ENCODE assay signal across 11 cellular contexts in genomic region chr20:41149679-41150131, GRCh38. TPM values are rescaled to one million over a fixed set of nuclear protein-coding genes. Genes with fewer than 3 reads are reported as not detected.
DNase-seq lines count a peak whose midpoint lies in the region; ATAC-seq, FAIRE-seq and TF ChIP-seq lines count a peak whose summit lies in the region.
"Had no signal": no experiment of that assay in that cellular context is flagged by ENCODE, and none has a peak within 500 bp of the region (broad histone marks: within the 10 kb centered on the region; RNA-seq: fewer than 3 reads in every experiment).

No MANE protein-coding gene starts in this region.

- peak overlapping the region; percentile 39 for H3K9ac ChIP-seq in endothelial cell of umbilical vein (replicated peaks; ENCODE audit: extremely low read depth, insufficient read depth, low read length)

- H3K4me3 Mint-ChIP-seq in T-helper 1 cell treated with Interleukin-12 subunit alpha and Interleukin-12 subunit beta and Interleukin-4 antibody, amounts not matched to agents 30 μg/mL and 1 μg/mL, for 36 hours: peak overlapping the region; percentile 53

- peak overlapping the region; percentile 42 for H3K27ac Mint-ChIP-seq in T-helper 1 cell treated with Interleukin-12 subunit alpha and Interleukin-12 subunit beta and Interleukin-4 antibody, amounts not matched to agents 30 μg/mL and 1 μg/mL, for 36 hours

- peaks cover 97% of the 10 kb centered on the region for H3K79me2 ChIP-seq in endothelial cell of umbilical vein (ENCODE audit: control insufficient read depth, insufficient read depth, low read length)

- dilution Hi-C loops in endothelial cell of umbilical vein (cut with MboI; ENCODE audit: extremely low pct_ligation_motif_present, low sequenced_read_pairs): no loop called here

- H3K9me3 Mint-ChIP-seq in T-helper 1 cell treated with Interleukin-12 subunit alpha and Interleukin-12 subunit beta and Interleukin-4 antibody, amounts not matched to agents 30 μg/mL and 1 μg/mL, for 36 hours: no peaks in the 10 kb centered on the region

- no peaks in the 10 kb centered on the region for H3K27me3 Mint-ChIP-seq in T-helper 1 cell treated with Interleukin-12 subunit alpha and Interleukin-12 subunit beta and Interleukin-4 antibody, amounts not matched to agents 30 μg/mL and 1 μg/mL, for 36 hours (ENCODE audit: low read depth)

- H3K4me1 ChIP-seq in endothelial cell of umbilical vein (ENCODE audit: control insufficient read depth, extremely low read depth, insufficient read depth, low read length): peaks cover 86% of the 10 kb centered on the region

- DNase-seq in T-helper 1 cell: no peak
- DNase-seq in RKO (ENCODE audit: low spot score): peak; percentile 83
- DNase-seq in endothelial cell of umbilical vein (ENCODE audit: low read depth, low spot score): peak; percentile 40
- DNase-seq in renal cortical epithelial cell (ENCODE audit: low read depth): peak; percentile 77
- no peak for DNase-seq in cortex of kidney (lab: John Stamatoyannopoulos, UW)
- DNase-seq: 8988T had no signal

- H3K36me3 ChIP-seq in endothelial cell of umbilical vein (ENCODE audit: control insufficient read depth in 2 of 2, extremely low read depth in 1 of 2, insufficient read depth in 2 of 2, low read length in 2 of 2): no peaks in the 10 kb centered on the region

- no peak for TF ChIP-seq CTCF in endothelial cell of umbilical vein (IDR thresholded peaks at IDR 0.05; ENCODE audit: extremely low read depth in 1 of 2, insufficient read depth in 1 of 2, low read depth in 1 of 2, low read length in 2 of 2)

- intact Hi-C loops in endothelial cell of umbilical vein (cut with micrococcal nuclease): loop anchor here (1.0 to 10.0 kb wide), 4 partner anchors 8 to 545 kb away; partner anchors contain the start of gene PLCG1

- no peaks in the 10 kb centered on the region for H3K27me3 ChIP-seq in endothelial cell of umbilical vein (ENCODE audit: control insufficient read depth in 2 of 2, insufficient read depth in 2 of 2, low read length in 2 of 2)

- H3K4me1 Mint-ChIP-seq in T-helper 1 cell treated with Interleukin-12 subunit alpha and Interleukin-12 subunit beta and Interleukin-4 antibody, amounts not matched to agents 30 μg/mL and 1 μg/mL, for 36 hours (ENCODE audit: low read depth): peaks cover 84% of the 10 kb centered on the region

- no peak overlapping the region for H2AFZ ChIP-seq in endothelial cell of umbilical vein (ENCODE audit: low read depth, low read length)

- TF ChIP-seq POLR2A in endothelial cell of umbilical vein (IDR thresholded peaks at IDR 0.05; ENCODE audit: low read depth, low read length): no peak

- no peak overlapping the region for H3K4me2 ChIP-seq in endothelial cell of umbilical vein (ENCODE audit: insufficient read depth, low read length)

- H3K9me1 ChIP-seq in endothelial cell of umbilical vein (replicated peaks; ENCODE audit: control insufficient read depth, extremely low read depth, insufficient read depth, low read length): no peaks in the 10 kb centered on the region

- peaks cover 48% of the 10 kb centered on the region for H3K36me3 Mint-ChIP-seq in T-helper 1 cell treated with Interleukin-12 subunit alpha and Interleukin-12 subunit beta and Interleukin-4 antibody, amounts not matched to agents 30 μg/mL and 1 μg/mL, for 36 hours (ENCODE audit: low read depth)

- ATAC-seq in HG03439 (IDR thresholded peaks at IDR 0.05; ENCODE audit: unreplicated experiment) (no peak), GM21786 (IDR thresholded peaks at IDR 0.05; ENCODE audit: unreplicated experiment) (no peak)
- ATAC-seq: GM12878 had no signal

- CTCF ChIA-PET in endothelial cell of umbilical vein (lab: Charles Lee): interaction anchor here (1.2 to 3.8 kb wide), 7 partner anchors 9 to 190 kb away, joined by 4 to 26 read pairs (median 6); partner anchors contain the start of genes LPIN3 and PLCG1

- no peaks in the 10 kb centered on the region for H3K9me3 ChIP-seq in endothelial cell of umbilical vein (replicated peaks; ENCODE audit: control insufficient read depth, insufficient read depth, low read length)

- H3K4me3 ChIP-seq in endothelial cell of umbilical vein (replicated peaks in 1 of 3; ENCODE audit: insufficient read depth in 1 of 3, low read depth in 1 of 3, low read length in 3 of 3): no peak overlapping the region
- H3K4me3 ChIP-seq: GM12878, skin epidermis had no signal

- POLR2A ChIA-PET in endothelial cell of umbilical vein (lab: Charles Lee): no interaction called here

- peak; percentile 83 for FAIRE-seq in endothelial cell of umbilical vein (lab: Jason Lieb, UNC)
- FAIRE-seq: GM12878 had no signal

- no TSS peak for BruUV-seq in endothelial cell of umbilical vein (replicated peaks; lab: Mats Ljungman, UMichigan)

- H4K20me1 ChIP-seq in endothelial cell of umbilical vein (replicated peaks; ENCODE audit: control insufficient read depth, extremely low read depth, insufficient read depth, low read length): no peaks in the 10 kb centered on the region

- H3K27ac ChIP-seq in endothelial cell of umbilical vein (ENCODE audit: insufficient read depth, low read depth, low read length): peak overlapping the region; percentile 96

TF ChIP-seq in endothelial cell of umbilical vein, 7 proteins besides CTCF, POLR2A, EP300 and RAD21:
- TF ChIP-seq EZH2 (IDR thresholded peaks at IDR 0.05; ENCODE audit: borderline replicate concordance, low read depth, low read length, severe bottlenecking) (no peak), POLR2AphosphoS5 (IDR thresholded peaks at IDR 0.05; ENCODE audit: insufficient read depth, low read depth, low read length) (no peak), FOS (IDR thresholded peaks at IDR 0.05; ENCODE audit: borderline replicate concordance, insufficient read depth, low read length) (peak; percentile 87), MAX (IDR thresholded peaks at IDR 0.05; ENCODE audit: insufficient read depth, insufficient read length) (no peak), MYC (IDR thresholded peaks at IDR 0.05; ENCODE audit: low read depth, low read length) (no peak), JUN (IDR thresholded peaks at IDR 0.05; ENCODE audit: borderline replicate concordance, insufficient read depth, insufficient read length, low read depth) (no peak), GATA2 (IDR thresholded peaks at IDR 0.05; ENCODE audit: insufficient read depth, insufficient read length, low read depth, low read length) (peak; percentile 71)
TF ChIP-seq in endothelial cell of umbilical vein: peak in this region for 2.

RNA-seq across cellular contexts. Expression of gene PLCG1, which starts 12.4 kb away (rescaled TPM):
- 219 and 224 TPM in 2 replicates for total RNA-seq in endothelial cell of umbilical vein
- 151 and 164 TPM in 2 replicates for polyA plus RNA-seq in endothelial cell of umbilical vein
- polyA plus RNA-seq in endothelial cell of umbilical vein (2011; cell fraction: cytosol; rRNA removed): 93.8 and 102 TPM in 2 replicates
- polyA plus RNA-seq in endothelial cell of umbilical vein (2011; cell fraction: nucleus; rRNA removed): 1,047 and 1,209 TPM in 2 replicates
- polyA plus RNA-seq in endothelial cell of umbilical vein (2012): 117 and 145 TPM in 2 replicates
- 318 and 338 TPM in 2 replicates for polyA minus RNA-seq in endothelial cell of umbilical vein
- polyA minus RNA-seq in endothelial cell of umbilical vein (2011; cell fraction: cytosol; rRNA and poly(A)+ RNA removed): 39.2 TPM
- polyA minus RNA-seq in endothelial cell of umbilical vein (2011; cell fraction: nucleus; rRNA and poly(A)+ RNA removed): 317 and 330 TPM in 2 replicates
- total RNA-seq in renal cortical epithelial cell: 40.1 and 134 TPM in 2 replicates

Comparison
In these comparisons a context has a peak if more than half of its experiments do, and no peak if none do; other contexts are left out.
1. DNase-seq: peak in RKO (single experiment), endothelial cell of umbilical vein (single experiment) and renal cortical epithelial cell (single experiment); none in T-helper 1 cell (0 of 5) and cortex of kidney (single experiment).